ENCODE assay signal across 29 cellular contexts in genomic region chr21:42508371-42508770, GRCh38. TPM values are rescaled to one million over a fixed set of nuclear protein-coding genes. Genes with fewer than 3 reads are reported as not detected.
"Had no signal": no experiment of that assay in that cellular context is flagged by ENCODE, and none has a peak within 500 bp of the region (broad histone marks: within the 10 kb centered on the region; RNA-seq: fewer than 3 reads in every experiment).

No MANE protein-coding gene starts in this region.

- DNase-seq: dermis blood vessel endothelial cell; effector memory CD4-positive, alpha-beta T cell; erythroblast; esophagus squamous epithelium; foreskin melanocyte; glutamatergic neuron; heart right ventricle; hypothalamus; immature natural killer cell; natural killer cell; occipital lobe; ovary; posterior cingulate gyrus; psoas muscle; right cardiac atrium; sigmoid colon; stimulated activated CD4-positive, alpha-beta T cell treated with anti-CD3 and anti-CD28 coated beads, Interleukin-2, amount 100 ng/mL, for 24 hours; stimulated activated CD4-positive, alpha-beta T cell treated with anti-CD3 and anti-CD28 coated beads, Interleukin-4, amount 100 ng/mL, for 24 hours; stimulated activated naive CD8-positive, alpha-beta T cell treated with anti-CD3 and anti-CD28 coated beads, Interleukin-15, Interleukin-2, amounts not matched to agents 100 U/mL and 50 U/mL, for 24 hours; substantia nigra; upper lobe of right lung; uterus had no signal

- ATAC-seq: heart right ventricle; natural killer cell; psoas muscle; stimulated activated effector memory CD8-positive, alpha-beta T cell treated with anti-CD3 and anti-CD28 coated beads, Interleukin-12 subunit alpha, Interleukin-12 subunit beta, amount 100 ng/mL, for 72 hours; stimulated activated naive CD8-positive, alpha-beta T cell treated with anti-CD3 and anti-CD28 coated beads, Interleukin-15, Interleukin-2, amounts not matched to agents 100 U/mL and 50 U/mL, for 24 hours; upper lobe of right lung had no signal

- H3K9me3 ChIP-seq: esophagus squamous epithelium, heart right ventricle, ovary, psoas muscle, sigmoid colon, thoracic aorta, tibial nerve, upper lobe of right lung, uterus had no signal

- H3K36me3 ChIP-seq: esophagus squamous epithelium, heart right ventricle, ovary, sigmoid colon, thoracic aorta, tibial nerve, upper lobe of right lung, uterus had no signal

- H3K4me1 ChIP-seq: psoas muscle, upper lobe of right lung, uterus had no signal

- H3K27ac ChIP-seq: coronary artery, esophagus squamous epithelium, heart right ventricle, ovary, psoas muscle, sigmoid colon, thoracic aorta, tibial nerve, upper lobe of right lung, uterus had no signal

- H3K27me3 ChIP-seq: esophagus squamous epithelium, ovary, sigmoid colon, tibial nerve, upper lobe of right lung, uterus had no signal

- H3K4me3 ChIP-seq: coronary artery, esophagus squamous epithelium, heart right ventricle, lung, ovary, psoas muscle, sigmoid colon, thoracic aorta, tibial nerve, upper lobe of right lung, uterus had no signal

RNA-seq across cellular contexts. Expression of gene RSPH1, which starts 12.3 kb away (rescaled TPM):
- total RNA-seq: dermis blood vessel endothelial cell, endothelial cell of umbilical vein, right cardiac atrium, skeletal muscle tissue had no signal
- polyA plus RNA-seq: right cardiac atrium had no signal
